Comparison of ENCODE assay signal across 14 cellular contexts in genomic region chr6:1104988-1105670, GRCh38.
DNase-seq lines count a peak whose midpoint lies in the region; ATAC-seq and TF ChIP-seq lines count a peak whose summit lies in the region.
"Had no signal": no experiment of that assay in that cellular context is flagged by ENCODE, and none has a peak within 500 bp of the region (broad histone marks: within the 10 kb centered on the region; RNA-seq: fewer than 3 reads in every experiment).

No MANE protein-coding gene starts in this region.

- H3K9ac ChIP-seq in HUES6 (ENCODE audit: low read length): peak overlapping the region; percentile 23
- H3K9ac ChIP-seq: BLaER1 treated with 17β-estradiol and CSF1 and Interleukin-3, amounts not matched to agents 10 nM and 100 nM had no signal

- H3K9me3 ChIP-seq in HUES6 (ENCODE audit: control insufficient read depth, insufficient read depth, low read depth, low read length) (peaks cover 9% of the 10 kb centered on the region), tibial artery (no peaks in the 10 kb centered on the region)
- H3K9me3 ChIP-seq: BLaER1 treated with 17β-estradiol and CSF1 and Interleukin-3, amounts not matched to agents 10 nM and 100 nM had no signal

- intact Hi-C loops in tibial artery (cut with DNase I; ENCODE audit: low total_unique reads) (no loop called here), left cardiac atrium (cut with DNase I) (no loop called here)

- H3K27me3 ChIP-seq in HUES6 (ENCODE audit: control insufficient read depth, insufficient read depth, low read length) (peaks cover 92% of the 10 kb centered on the region), tibial artery (peaks cover 0 to 12% of the 10 kb centered on the region in 2 donors)
- H3K27me3 ChIP-seq: BLaER1 treated with 17β-estradiol and CSF1 and Interleukin-3, amounts not matched to agents 10 nM and 100 nM had no signal

- H3K36me3 ChIP-seq in HUES6 (ENCODE audit: control insufficient read depth, insufficient read depth, low read length) (no peaks in the 10 kb centered on the region), tibial artery (no peaks in the 10 kb centered on the region)
- H3K36me3 ChIP-seq: BLaER1 treated with 17β-estradiol and CSF1 and Interleukin-3, amounts not matched to agents 10 nM and 100 nM had no signal

- H3K4me3 ChIP-seq in HUES6 (ENCODE audit: low read depth, low read length): no peak overlapping the region
- H3K4me3 ChIP-seq in tibial artery: no peak overlapping the region
- H3K4me3 ChIP-seq: BLaER1 treated with 17β-estradiol and CSF1 and Interleukin-3, amounts not matched to agents 10 nM and 100 nM had no signal

- peak; percentile 65 for DNase-seq in ELF-1 (ENCODE audit: low read depth, low spot score)
- DNase-seq in islet precursor cell: peak; percentile 23
- no peak for DNase-seq in tibial artery
- no peak for DNase-seq in left cardiac atrium
- DNase-seq in globus pallidus (ENCODE audit: low spot score): no peak
- DNase-seq: ACHN; Calu3; CD4-positive, CD25-positive, alpha-beta regulatory T cell; DMS79 had no signal

- H3K27ac ChIP-seq in HUES6 (ENCODE audit: low read depth, low read length): no peak overlapping the region
- H3K27ac ChIP-seq in tibial artery: no peak overlapping the region
- H3K27ac ChIP-seq: BLaER1 treated with 17β-estradiol and CSF1 and Interleukin-3, amounts not matched to agents 10 nM and 100 nM had no signal

- ATAC-seq in esophagus mucosa (peak; percentile 54), left cardiac atrium (no peak), GM21529 (IDR thresholded peaks at IDR 0.05; ENCODE audit: unreplicated experiment) (no peak)
- ATAC-seq: HCT116 had no signal

- peaks cover 17% of the 10 kb centered on the region for H3K4me1 ChIP-seq in HUES6 (ENCODE audit: control insufficient read depth, insufficient read depth, low read length)
- peaks cover 0 to 4% (median 0%) of the 10 kb centered on the region in 4 donors for H3K4me1 ChIP-seq in tibial artery

- no peak for TF ChIP-seq CTCF in tibial artery (IDR thresholded peaks at IDR 0.05)

Comparison
In these comparisons a context has a peak if more than half of its experiments do, and no peak if none do; other contexts are left out.
1. DNase-seq: peak in ELF-1 (single experiment) and islet precursor cell (single experiment); none in tibial artery (0 of 2), left cardiac atrium (single experiment) and globus pallidus (single experiment).